ENCODE assay signal across 24 cellular contexts in genomic region chr3:168828536-168828935, GRCh38.
"Had no signal": no experiment of that assay in that cellular context is flagged by ENCODE, and none has a peak within 500 bp of the region (broad histone marks: within the 10 kb centered on the region; RNA-seq: fewer than 3 reads in every experiment).

No MANE protein-coding gene starts in this region.

- H3K27me3 ChIP-seq: cardiac muscle cell, neutrophil, ovary, thyroid gland had no signal

- H3K27ac ChIP-seq: cardiac muscle cell, lower lobe of right lung, neutrophil, ovary, prostate gland, thyroid gland had no signal

- H3K4me1 ChIP-seq: lower lobe of right lung, prostate gland, thyroid gland had no signal

- DNase-seq: activated CD4-positive, alpha-beta T cell treated with anti-CD3 and anti-CD28 coated beads, Interleukin-2, amount 10 ng/mL, durations not matched to agents 7 days and 5 days; activated CD8-positive, alpha-beta T cell treated with anti-CD3 and anti-CD28 coated beads, Interleukin-2, amount 10 ng/mL, durations not matched to agents 7 days and 5 days; activated gamma-delta T cell; activated naive CD4-positive, alpha-beta T cell treated with anti-CD3 and anti-CD28 coated beads, Interleukin-2, amount 50 U/mL, for 16 hours; activated naive CD8-positive, alpha-beta T cell treated with anti-CD3 and anti-CD28 coated beads, Interleukin-2, amount 50 U/mL, for 24 hours; effector CD4-positive, alpha-beta T cell; hypothalamus; lower lobe of right lung; naive B cell; ovary; stimulated activated CD4-positive, alpha-beta T cell treated with anti-CD3 and anti-CD28 coated beads, Interleukin-12 subunit alpha, Interleukin-12 subunit beta, amount 100 ng/mL, for 4 hours; substantia nigra; SW 1271; T-helper 2 cell; thyroid gland had no signal

- ATAC-seq: activated CD4-positive, CD25-positive, alpha-beta regulatory T cell treated with anti-CD3 and anti-CD28 coated beads, Interleukin-2, amount 50 U/mL, for 24 hours; activated CD8-positive, alpha-beta T cell treated with anti-CD3 and anti-CD28 coated beads, Interleukin-2, amount 10 ng/mL, durations not matched to agents 7 days and 5 days; activated naive CD8-positive, alpha-beta T cell treated with anti-CD3 and anti-CD28 coated beads, Interleukin-2, amount 50 U/mL, for 24 hours; esophagus mucosa; left lobe of liver; lower lobe of right lung had no signal

- H3K9me3 Mint-ChIP-seq: activated CD4-positive, alpha-beta T cell treated with anti-CD3 and anti-CD28 coated beads, Interleukin-2, amount 10 ng/mL, durations not matched to agents 7 days and 5 days; activated naive CD8-positive, alpha-beta T cell treated with anti-CD3 and anti-CD28 coated beads, Interleukin-2, amount 50 U/mL, for 24 hours; activated T-helper 1 cell treated with anti-CD3 and anti-CD28 coated beads, Interleukin-12 subunit alpha, Interleukin-12 subunit beta, Interleukin-2, Interleukin-4 antibody, amounts not matched to agents 30 ng/mL and 10 ng/mL and 1 ng/mL, durations not matched to agents 14 hours and 24 hours and 36 hours; stimulated activated naive CD8-positive, alpha-beta T cell treated with anti-CD3 and anti-CD28 coated beads, Interleukin-15, Interleukin-2, amounts not matched to agents 100 ng/mL and 50 ng/mL, for 24 hours had no signal

- H3K4me1 Mint-ChIP-seq: activated CD4-positive, alpha-beta T cell treated with anti-CD3 and anti-CD28 coated beads, Interleukin-2, amount 10 ng/mL, durations not matched to agents 7 days and 5 days; activated naive CD8-positive, alpha-beta T cell treated with anti-CD3 and anti-CD28 coated beads, Interleukin-2, amount 50 U/mL, for 24 hours; naive B cell had no signal

- H3K27me3 Mint-ChIP-seq: activated CD4-positive, alpha-beta T cell treated with anti-CD3 and anti-CD28 coated beads, Interleukin-2, amount 10 ng/mL, durations not matched to agents 7 days and 5 days; activated naive CD8-positive, alpha-beta T cell treated with anti-CD3 and anti-CD28 coated beads, Interleukin-2, amount 50 U/mL, for 24 hours; dendritic cell treated with granulocyte-macrophage colony-stimulating factor and Interleukin-4, amounts not matched to agents 40 ng/mL and 50 ng/mL, for 4 days; naive B cell; stimulated activated naive CD8-positive, alpha-beta T cell treated with anti-CD3 and anti-CD28 coated beads, Interleukin-15, Interleukin-2, amounts not matched to agents 100 ng/mL and 50 ng/mL, for 24 hours had no signal

- H3K36me3 ChIP-seq: lower lobe of right lung, neutrophil, ovary, prostate gland, thyroid gland had no signal

- H3K27ac Mint-ChIP-seq: activated CD4-positive, alpha-beta T cell treated with anti-CD3 and anti-CD28 coated beads, Interleukin-2, amount 10 ng/mL, durations not matched to agents 7 days and 5 days; activated CD8-positive, alpha-beta T cell treated with anti-CD3 and anti-CD28 coated beads, Interleukin-2, amount 10 ng/mL, durations not matched to agents 7 days and 5 days; activated naive CD8-positive, alpha-beta T cell treated with anti-CD3 and anti-CD28 coated beads, Interleukin-2, amount 50 U/mL, for 24 hours; activated T-helper 1 cell treated with anti-CD3 and anti-CD28 coated beads, Interleukin-12 subunit alpha, Interleukin-12 subunit beta, Interleukin-2, Interleukin-4 antibody, amounts not matched to agents 30 ng/mL and 10 ng/mL and 1 ng/mL, durations not matched to agents 14 hours and 24 hours and 36 hours; dendritic cell treated with granulocyte-macrophage colony-stimulating factor and Interleukin-4, amounts not matched to agents 40 ng/mL and 50 ng/mL, for 4 days; naive B cell; stimulated activated naive CD8-positive, alpha-beta T cell treated with anti-CD3 and anti-CD28 coated beads, Interleukin-15, Interleukin-2, amounts not matched to agents 100 ng/mL and 50 ng/mL, for 24 hours had no signal

- H3K9me3 ChIP-seq: lower lobe of right lung, neutrophil, ovary, prostate gland, thyroid gland had no signal

- H3K4me3 ChIP-seq: cardiac muscle cell, lower lobe of right lung, ovary, prostate gland, thyroid gland had no signal

- H3K36me3 Mint-ChIP-seq: naive B cell had no signal

- H3K4me3 Mint-ChIP-seq: activated CD4-positive, alpha-beta T cell treated with anti-CD3 and anti-CD28 coated beads, Interleukin-2, amount 10 ng/mL, durations not matched to agents 7 days and 5 days; activated CD8-positive, alpha-beta T cell treated with anti-CD3 and anti-CD28 coated beads, Interleukin-2, amount 10 ng/mL, durations not matched to agents 7 days and 5 days; activated naive CD8-positive, alpha-beta T cell treated with anti-CD3 and anti-CD28 coated beads, Interleukin-2, amount 50 U/mL, for 24 hours; activated T-helper 1 cell treated with anti-CD3 and anti-CD28 coated beads, Interleukin-12 subunit alpha, Interleukin-12 subunit beta, Interleukin-2, Interleukin-4 antibody, amounts not matched to agents 30 ng/mL and 10 ng/mL and 1 ng/mL, durations not matched to agents 14 hours and 24 hours and 36 hours; dendritic cell treated with granulocyte-macrophage colony-stimulating factor and Interleukin-4, amounts not matched to agents 40 ng/mL and 50 ng/mL, for 4 days; naive B cell; stimulated activated naive CD8-positive, alpha-beta T cell treated with anti-CD3 and anti-CD28 coated beads, Interleukin-15, Interleukin-2, amounts not matched to agents 100 ng/mL and 50 ng/mL, for 24 hours had no signal
